In the genomic region with DNA sequence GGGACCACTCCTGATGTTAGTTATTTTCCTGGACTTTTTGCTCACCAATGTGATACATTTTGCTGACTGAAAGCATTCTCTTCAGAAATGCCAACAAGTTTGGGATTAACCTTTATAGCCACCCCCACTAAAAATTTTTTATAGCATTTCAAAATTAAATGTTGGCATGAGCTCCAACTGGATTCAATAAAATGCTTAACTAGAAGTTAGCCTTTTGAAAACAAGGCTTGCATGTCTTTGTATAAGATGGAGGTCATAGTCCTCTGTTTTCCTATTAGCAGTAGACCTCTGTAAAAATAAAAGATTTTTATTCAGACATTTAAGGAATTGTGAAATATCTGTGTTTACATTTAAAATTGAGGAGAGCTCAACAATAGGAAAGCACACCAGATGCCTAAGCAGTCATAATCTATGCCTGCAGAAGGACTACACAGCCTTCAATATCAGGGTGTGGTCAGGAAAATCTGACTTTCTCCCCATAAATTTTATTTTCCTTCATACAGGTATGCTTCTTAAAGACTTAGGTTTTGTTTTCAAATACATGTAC, we compare ENCODE assay signal across 17 cellular contexts.
DNase-seq lines count a peak whose midpoint lies in the region; ATAC-seq, FAIRE-seq and TF ChIP-seq lines count a peak whose summit lies in the region.
"Had no signal": no experiment of that assay in that cellular context is flagged by ENCODE, and none has a peak within 500 bp of the region (broad histone marks: within the 10 kb centered on the region; RNA-seq: fewer than 3 reads in every experiment).

No MANE protein-coding gene starts in this region.

- H3K27ac ChIP-seq in HUES6 (ENCODE audit: low read depth, low read length): peak overlapping the region; percentile 41; the same call in 1 of the 2 replicates
- no peak overlapping the region for H3K27ac ChIP-seq in small intestine (ENCODE audit: low read depth in 1 of 2, low read length in 1 of 2)

- ATAC-seq in SK-N-SH treated with all-trans-retinoic acid at 6 μM for 48 hours: no peak

- H3K9me3 ChIP-seq in HUES6 (ENCODE audit: control insufficient read depth, insufficient read depth, low read depth, low read length): no peaks in the 10 kb centered on the region
- no peaks in the 10 kb centered on the region for H3K9me3 ChIP-seq in small intestine (ENCODE audit: control insufficient read depth, low read depth)
- H3K9me3 ChIP-seq: HAP-1 had no signal

- TF ChIP-seq CTCF in choroid plexus epithelial cell (conservative IDR thresholded peaks at IDR 0.05; ENCODE audit: low read depth, low read length) (no peak), fibroblast of the aortic adventitia (IDR thresholded peaks at IDR 0.05; ENCODE audit: insufficient read depth, low read length) (no peak)

- H3K27me3 ChIP-seq in HUES6 (ENCODE audit: control insufficient read depth, insufficient read depth, low read length) (no peaks in the 10 kb centered on the region), small intestine (ENCODE audit: control insufficient read depth in 2 of 2, insufficient read depth in 2 of 2, low read length in 2 of 2) (no peaks in the 10 kb centered on the region)

- H3K4me1 ChIP-seq in HUES6 (ENCODE audit: control insufficient read depth, insufficient read depth, low read length) (no peaks in the 10 kb centered on the region), small intestine (ENCODE audit: control insufficient read depth in 2 of 2, insufficient read depth in 1 of 2, low read depth in 1 of 2, low read length in 1 of 2) (no peaks in the 10 kb centered on the region)

- no peak for FAIRE-seq in small intestine (lab: Jason Lieb, UNC)
- FAIRE-seq: GM12891, HTR-8/SVneo had no signal

- H3K4me3 ChIP-seq in HUES6 (ENCODE audit: low read depth, low read length) (no peak overlapping the region), choroid plexus epithelial cell (ENCODE audit: low read depth, low read length) (no peak overlapping the region), fibroblast of the aortic adventitia (ENCODE audit: low read depth, low read length) (no peak overlapping the region), small intestine (ENCODE audit: low read depth in 1 of 2, low read length in 2 of 2) (no peak overlapping the region)
- H3K4me3 ChIP-seq: HAP-1 had no signal

- no peak overlapping the region for H3K9ac ChIP-seq in HUES6 (ENCODE audit: low read length)

- H3K36me3 ChIP-seq in HUES6 (ENCODE audit: control insufficient read depth, insufficient read depth, low read length) (peaks cover 93% of the 10 kb centered on the region), small intestine (ENCODE audit: control insufficient read depth in 2 of 2, insufficient read depth in 2 of 2, low read length in 2 of 2) (peaks cover 8 to 15% of the 10 kb centered on the region in 2 donors)

- DNase-seq in choroid plexus epithelial cell (ENCODE audit: low read depth): peak; percentile 11
- peak; percentile 11 for DNase-seq in fibroblast of the aortic adventitia (ENCODE audit: low read depth)
- peak; percentile 28 for DNase-seq in renal cortical epithelial cell (ENCODE audit: low read depth)
- DNase-seq in AML-193 (lab: John Stamatoyannopoulos, UW): no peak
- DNase-seq in small intestine: no peak
- DNase-seq: 8988T; C1 segment of cervical spinal cord; Calu3; CD4-positive, alpha-beta T cell; DMS79 treated with DMSO at 0.1 percent for 48 hours; EL; GOT3 had no signal

TF ChIP-seq in SK-N-SH treated with all-trans-retinoic acid at 6 μM for 48 hours, 23 proteins besides CTCF, POLR2A, EP300 and RAD21:
- TF ChIP-seq TCF4 (CRISPR knock-in tag; IDR thresholded peaks at IDR 0.05; ENCODE audit: borderline replicate concordance) (no peak), GLIS3 (CRISPR knock-in tag; IDR thresholded peaks at IDR 0.05) (no peak), ZNF70 (CRISPR knock-in tag; IDR thresholded peaks at IDR 0.05) (no peak), ARNTL (CRISPR knock-in tag; IDR thresholded peaks at IDR 0.05; ENCODE audit: borderline replicate concordance, low read depth) (no peak), TOX (CRISPR knock-in tag; IDR thresholded peaks at IDR 0.05; ENCODE audit: borderline replicate concordance) (no peak), ZFP3 (CRISPR knock-in tag; IDR thresholded peaks at IDR 0.05) (no peak), PPARA (CRISPR knock-in tag; IDR thresholded peaks at IDR 0.05; ENCODE audit: borderline replicate concordance) (no peak), ZFP30 (CRISPR knock-in tag; IDR thresholded peaks at IDR 0.05) (no peak), BACH2 (CRISPR knock-in tag; IDR thresholded peaks at IDR 0.05; ENCODE audit: borderline replicate concordance) (no peak), OSR1 (CRISPR knock-in tag; IDR thresholded peaks at IDR 0.05) (no peak), ISL1 (CRISPR knock-in tag; IDR thresholded peaks at IDR 0.05) (no peak)

Comparison
In these comparisons a context has a peak if more than half of its experiments do, and no peak if none do; other contexts are left out.
1. DNase-seq: peak in choroid plexus epithelial cell (single experiment), fibroblast of the aortic adventitia (single experiment) and renal cortical epithelial cell (single experiment); none in AML-193 (0 of 2) and small intestine (single experiment).